8 cellular contexts compared by ENCODE assay signal in the genomic region with DNA sequence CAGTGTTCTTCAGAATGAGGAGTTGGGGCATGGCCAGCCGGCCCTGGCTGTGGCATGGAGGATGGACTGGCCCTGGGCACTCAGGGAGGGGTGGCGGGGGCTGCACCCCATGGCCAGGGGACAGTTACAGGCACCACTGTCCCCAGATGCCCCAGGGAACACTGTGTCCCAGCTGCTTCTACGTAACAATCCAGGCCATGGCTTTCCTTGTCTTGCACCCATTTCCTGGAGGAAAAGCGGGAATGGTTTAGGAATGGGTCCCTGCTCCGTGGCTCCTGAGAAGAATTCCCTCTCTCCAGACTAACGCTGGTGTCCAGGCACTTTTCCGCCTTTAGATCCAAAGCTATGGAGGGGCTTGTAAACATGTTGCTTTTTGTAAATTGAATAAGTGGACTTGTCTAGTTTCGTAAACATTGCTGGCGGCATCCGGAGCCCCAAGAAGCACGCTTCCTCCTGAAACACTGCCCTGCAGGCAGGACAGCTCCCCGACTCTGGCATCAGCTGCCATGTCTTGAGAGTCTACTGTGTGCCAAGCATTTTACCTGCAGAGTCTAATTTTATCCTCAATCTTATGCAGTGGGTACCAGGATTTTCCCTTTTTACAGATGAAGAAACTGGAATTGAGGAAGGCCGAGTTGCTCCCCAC.
A peak's percentile ranks its signal among the peaks of the same experiment; 100 is the strongest.
DNase-seq lines count a peak whose midpoint lies in the region; ATAC-seq and TF ChIP-seq lines count a peak whose summit lies in the region.

No MANE protein-coding gene starts in this region.

- H3K27ac ChIP-seq in right lobe of liver (peak overlapping the region in 1 of 3 donors; percentile 51), thymus (ENCODE audit: low read depth) (peak overlapping the region; percentile 96)

- CTCF ChIA-PET in activated naive CD4-positive, alpha-beta T cell treated with anti-CD3 and anti-CD28 coated beads for 36 hours (lab: Charles Lee) = interaction anchor here (1.1 to 1.3 kb wide), 2 partner anchors 17 to 338 kb away, joined by 4 to 5 read pairs; no protein-coding TSS in a partner anchor

- H3K4me1 Mint-ChIP-seq in activated naive CD4-positive, alpha-beta T cell treated with anti-CD3 and anti-CD28 coated beads for 36 hours (ENCODE audit: low read depth) = peaks cover 36% of the 10 kb centered on the region
- peaks cover 41% of the 10 kb centered on the region for H3K4me1 Mint-ChIP-seq in activated T-helper 2 cell treated with anti-CD3 and anti-CD28 coated beads, Interferon-gamma antibody, Interleukin-2, Interleukin-4, amounts not matched to agents 10 μg/mL and 5 μg/mL and 100 μg/mL, durations not matched to agents 14 hours and 24 hours and 36 hours (ENCODE audit: low read depth)

- H3K27me3 Mint-ChIP-seq in activated naive CD4-positive, alpha-beta T cell treated with anti-CD3 and anti-CD28 coated beads for 36 hours (ENCODE audit: low read depth) = no peaks in the 10 kb centered on the region
- H3K27me3 Mint-ChIP-seq in activated T-helper 2 cell treated with anti-CD3 and anti-CD28 coated beads, Interferon-gamma antibody, Interleukin-2, Interleukin-4, amounts not matched to agents 10 μg/mL and 5 μg/mL and 100 μg/mL, durations not matched to agents 14 hours and 24 hours and 36 hours (ENCODE audit: low read depth) = no peaks in the 10 kb centered on the region

- no peaks in the 10 kb centered on the region for H3K36me3 ChIP-seq in right lobe of liver
- peaks cover 2% of the 10 kb centered on the region for H3K36me3 ChIP-seq in thymus (ENCODE audit: control insufficient read depth, insufficient read depth)

- 61% methylated on average over 8 of the region's 13 CpGs for WGBS in right lobe of liver (ENCODE audit: insufficient coverage, low coverage, low lambda C conversion rate, missing lambda C conversion rate)
- WGBS in thymus = 71% methylated on average over 13 of the region's 13 CpGs

- no peaks in the 10 kb centered on the region for H3K36me3 Mint-ChIP-seq in activated naive CD4-positive, alpha-beta T cell treated with anti-CD3 and anti-CD28 coated beads for 36 hours (ENCODE audit: low read depth)
- H3K36me3 Mint-ChIP-seq in activated T-helper 2 cell treated with anti-CD3 and anti-CD28 coated beads, Interferon-gamma antibody, Interleukin-2, Interleukin-4, amounts not matched to agents 10 μg/mL and 5 μg/mL and 100 μg/mL, durations not matched to agents 14 hours and 24 hours and 36 hours (ENCODE audit: low read depth) = peaks cover 12% of the 10 kb centered on the region

- intact Hi-C loops in activated naive CD4-positive, alpha-beta T cell treated with anti-CD3 and anti-CD28 coated beads for 36 hours (cut with micrococcal nuclease) = loop anchor here (1.0 to 2.0 kb wide), 5 partner anchors 25 to 49 kb away; no protein-coding TSS in a partner anchor
- intact Hi-C loops in activated T-helper 2 cell treated with anti-CD3 and anti-CD28 coated beads, Interferon-gamma antibody, Interleukin-2, Interleukin-4, amounts not matched to agents 10 μg/mL and 5 μg/mL and 100 μg/mL, durations not matched to agents 14 hours and 24 hours and 36 hours (cut with micrococcal nuclease) = loop anchor here (2.0 to 5.0 kb wide), 4 partner anchors 15 to 338 kb away; no protein-coding TSS in a partner anchor
- intact Hi-C loops in right lobe of liver (cut with DNase I) = no loop called here

- peak; percentile 31 to 51 (median 36) for ATAC-seq in right lobe of liver
- no peak for ATAC-seq in HG02970 (IDR thresholded peaks at IDR 0.05; ENCODE audit: low FRiP score, unreplicated experiment)

- no peak for DNase-seq in activated naive CD4-positive, alpha-beta T cell treated with anti-CD3 and anti-CD28 coated beads for 36 hours
- DNase-seq in activated naive CD4-positive, alpha-beta T cell treated with Interleukin-2 at 50 U/mL for 16 hours = no peak
- no peak for DNase-seq in activated T-helper 2 cell treated with anti-CD3 and anti-CD28 coated beads, Interferon-gamma antibody, Interleukin-2, Interleukin-4, amounts not matched to agents 10 μg/mL and 5 μg/mL and 100 μg/mL, durations not matched to agents 14 hours and 24 hours and 36 hours (ENCODE audit: low spot score)
- DNase-seq in right lobe of liver = no peak
- DNase-seq in retina = no peak
- no peak for DNase-seq in glomerular visceral epithelial cell (ENCODE audit: extremely low spot score)

- H3K27ac Mint-ChIP-seq in activated naive CD4-positive, alpha-beta T cell treated with anti-CD3 and anti-CD28 coated beads for 36 hours = peak overlapping the region; percentile 79
- H3K27ac Mint-ChIP-seq in activated T-helper 2 cell treated with anti-CD3 and anti-CD28 coated beads, Interferon-gamma antibody, Interleukin-2, Interleukin-4, amounts not matched to agents 10 μg/mL and 5 μg/mL and 100 μg/mL, durations not matched to agents 14 hours and 24 hours and 36 hours = peak overlapping the region; percentile 94

- H3K4me1 ChIP-seq in right lobe of liver (no peaks in the 10 kb centered on the region), thymus (ENCODE audit: control insufficient read depth, insufficient read depth, low read length) (peaks cover 56% of the 10 kb centered on the region)

- H3K27me3 ChIP-seq in right lobe of liver (no peaks in the 10 kb centered on the region), thymus (ENCODE audit: control insufficient read depth, insufficient read depth) (no peaks in the 10 kb centered on the region)

- H3K4me3 Mint-ChIP-seq in activated naive CD4-positive, alpha-beta T cell treated with anti-CD3 and anti-CD28 coated beads for 36 hours = peak overlapping the region; percentile 70
- H3K4me3 Mint-ChIP-seq in activated T-helper 2 cell treated with anti-CD3 and anti-CD28 coated beads, Interferon-gamma antibody, Interleukin-2, Interleukin-4, amounts not matched to agents 10 μg/mL and 5 μg/mL and 100 μg/mL, durations not matched to agents 14 hours and 24 hours and 36 hours (ENCODE audit: low read depth) = peak overlapping the region; percentile 76

- no peak for TF ChIP-seq POLR2A in right lobe of liver (IDR thresholded peaks at IDR 0.05)

- H3K9me3 ChIP-seq in right lobe of liver = no peaks in the 10 kb centered on the region
- no peaks in the 10 kb centered on the region for H3K9me3 ChIP-seq in thymus (ENCODE audit: control insufficient read depth)

- TF ChIP-seq CTCF in right lobe of liver (IDR thresholded peaks at IDR 0.05) = no peak

- H3K9me3 Mint-ChIP-seq in activated naive CD4-positive, alpha-beta T cell treated with anti-CD3 and anti-CD28 coated beads for 36 hours = no peaks in the 10 kb centered on the region
- H3K9me3 Mint-ChIP-seq in activated T-helper 2 cell treated with anti-CD3 and anti-CD28 coated beads, Interferon-gamma antibody, Interleukin-2, Interleukin-4, amounts not matched to agents 10 μg/mL and 5 μg/mL and 100 μg/mL, durations not matched to agents 14 hours and 24 hours and 36 hours = no peaks in the 10 kb centered on the region

- H3K4me3 ChIP-seq in right lobe of liver (peak overlapping the region in 1 of 3 donors; percentile 33), thymus (ENCODE audit: low read length) (peak overlapping the region; percentile 56)

Comparison
In these comparisons a context has a peak if more than half of its experiments do, and no peak if none do; other contexts are left out.
1. intact Hi-C loops: an anchor here in activated naive CD4-positive, alpha-beta T cell treated with anti-CD3 and anti-CD28 coated beads for 36 hours (1.0 to 2.0 kb wide) and activated T-helper 2 cell treated with anti-CD3 and anti-CD28 coated beads, Interferon-gamma antibody, Interleukin-2, Interleukin-4, amounts not matched to agents 10 μg/mL and 5 μg/mL and 100 μg/mL, durations not matched to agents 14 hours and 24 hours and 36 hours (2.0 to 5.0 kb wide); none called in right lobe of liver.